Comparison of ENCODE assay signal across 7 cellular contexts in the genomic region with DNA sequence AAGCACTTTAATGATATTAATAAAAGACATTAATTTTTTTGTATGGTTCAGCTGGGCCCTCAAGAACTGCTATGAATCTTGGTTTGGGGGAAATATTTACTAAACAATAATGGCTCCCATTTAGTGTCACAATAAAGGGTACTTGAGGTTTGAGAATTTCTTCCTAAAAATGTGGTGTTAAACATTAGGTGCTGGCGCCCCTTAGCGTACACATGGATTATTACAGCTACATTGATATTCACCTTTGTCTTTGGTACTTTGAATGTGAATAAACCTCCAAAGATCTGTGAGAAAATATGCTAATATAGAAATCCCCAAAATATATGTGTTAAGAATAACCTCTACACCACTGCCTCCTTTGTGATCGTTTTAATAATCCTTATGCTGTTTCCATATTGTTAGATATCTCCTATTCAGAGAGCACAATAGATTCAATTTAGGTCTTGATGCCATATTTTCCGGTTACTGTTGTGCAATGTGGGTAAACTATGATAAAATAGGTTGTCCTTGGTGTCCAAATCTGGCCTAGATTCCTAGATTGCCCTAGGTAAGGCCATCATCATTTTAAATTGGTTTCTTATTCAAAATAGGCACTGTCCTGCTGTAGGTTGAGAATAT.
DNase-seq lines count a peak whose midpoint lies in the region; ATAC-seq and TF ChIP-seq lines count a peak whose summit lies in the region.

No MANE protein-coding gene starts in this region.

- H3K27ac ChIP-seq in ascending aorta: no peak overlapping the region

- H3K27me3 ChIP-seq in ascending aorta (no peaks in the 10 kb centered on the region), kidney epithelial cell (ENCODE audit: control insufficient read depth, insufficient read depth, low read length) (no peaks in the 10 kb centered on the region)

- DNase-seq in GM04504 (ENCODE audit: low read depth) (peak; percentile 10), NCI-H2196 (lab: John Stamatoyannopoulos, UW; ENCODE audit: unreplicated experiment) (peak; percentile 59), ascending aorta (ENCODE audit: low spot score in 2 of 2) (no peak), kidney epithelial cell (ENCODE audit: low read depth) (no peak), activated gamma-delta T cell treated with Interleukin-2 at 50 U/mL for 16 hours (no peak)
- no peak for DNase-seq in stimulated activated CD4-positive, alpha-beta T cell treated with anti-CD3 and anti-CD28 coated beads, Interleukin-12 subunit alpha, Interleukin-12 subunit beta, amount 100 ng/mL, for 4 hours

- H3K4me3 ChIP-seq in ascending aorta: no peak overlapping the region
- no peak overlapping the region for H3K4me3 ChIP-seq in kidney epithelial cell (ENCODE audit: low read depth, low read length)

- no peaks in the 10 kb centered on the region for H3K36me3 ChIP-seq in ascending aorta
- H3K36me3 ChIP-seq in kidney epithelial cell (ENCODE audit: control insufficient read depth, insufficient read depth, low read length): no peaks in the 10 kb centered on the region

- intact Hi-C loops in ascending aorta (cut with DNase I): no loop called here

- ATAC-seq in HG02870 (IDR thresholded peaks at IDR 0.05; ENCODE audit: unreplicated experiment): peak; percentile 70

- no peaks in the 10 kb centered on the region for H3K4me1 ChIP-seq in ascending aorta

- TF ChIP-seq CTCF in ascending aorta (IDR thresholded peaks at IDR 0.05): peak; percentile 22 to 57 (median 49)
- peak; percentile 72 for TF ChIP-seq CTCF in kidney epithelial cell (IDR thresholded peaks at IDR 0.05; ENCODE audit: insufficient read depth, low read length, poor library complexity, severe bottlenecking)

- H3K9me3 ChIP-seq in ascending aorta: no peaks in the 10 kb centered on the region

Comparison
In these comparisons a context has a peak if more than half of its experiments do, and no peak if none do; other contexts are left out.
1. DNase-seq: peak in GM04504 (single experiment) and NCI-H2196 (single experiment); none in ascending aorta (0 of 2), kidney epithelial cell (single experiment), activated gamma-delta T cell treated with Interleukin-2 at 50 U/mL for 16 hours (single experiment) and stimulated activated CD4-positive, alpha-beta T cell treated with anti-CD3 and anti-CD28 coated beads, Interleukin-12 subunit alpha, Interleukin-12 subunit beta, amount 100 ng/mL, for 4 hours (single experiment).